24 cellular contexts compared by ENCODE assay signal in the genomic region with DNA sequence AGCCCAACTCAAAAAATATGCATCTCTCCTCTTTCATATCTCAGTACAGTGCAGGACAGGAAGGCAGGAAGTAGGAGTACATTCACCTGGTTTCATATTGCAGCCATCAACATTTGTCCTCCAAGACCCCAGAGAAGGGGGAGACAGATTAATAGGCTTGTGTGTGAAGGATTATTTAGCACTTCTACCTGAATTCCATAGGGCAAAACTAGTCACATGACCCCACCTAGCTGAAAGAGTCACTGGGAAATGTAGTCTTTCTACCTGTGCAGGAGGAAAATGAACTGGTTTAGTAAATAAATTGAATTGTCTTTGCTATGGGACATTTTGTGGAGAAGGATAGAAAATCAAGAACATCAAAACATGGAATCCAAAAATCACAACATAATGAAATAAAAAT. TPM values are rescaled to one million over a fixed set of nuclear protein-coding genes. Genes with fewer than 3 reads are reported as not detected.
DNase-seq lines count a peak whose midpoint lies in the region; ATAC-seq and TF ChIP-seq lines count a peak whose summit lies in the region.
"Had no signal": no experiment of that assay in that cellular context is flagged by ENCODE, and none has a peak within 500 bp of the region (broad histone marks: within the 10 kb centered on the region; RNA-seq: fewer than 3 reads in every experiment).

No MANE protein-coding gene starts in this region.

- TF ChIP-seq POLR2A in HCT116 (IDR thresholded peaks at IDR 0.05; ENCODE audit: borderline replicate concordance, extremely low read depth, insufficient read depth, insufficient read length) (no peak), transverse colon (IDR thresholded peaks at IDR 0.05) (no peak)

- no peak overlapping the region for H3K9ac ChIP-seq in HCT116 (ENCODE audit: low read length)
- H3K9ac ChIP-seq: BLaER1 had no signal

- no TSS peak for BruUV-seq in HCT116 (replicated peaks; lab: Mats Ljungman, UMichigan)

- H3K36me3 ChIP-seq in HCT116 (ENCODE audit: control insufficient read depth in 1 of 2, insufficient read depth in 2 of 2, low read length in 2 of 2): no peaks in the 10 kb centered on the region
- H3K36me3 ChIP-seq in transverse colon: no peaks in the 10 kb centered on the region
- H3K36me3 ChIP-seq: BLaER1, HAP-1 had no signal

- in situ Hi-C loops in transverse colon (cut with MboI; ENCODE audit: low pct_ligation_motif_present in 1 of 4, low pct_unique_long_range_greater_than_20kb in 1 of 4, low sequenced_read_pairs in 3 of 4): no loop called here

- intact Hi-C loops in HCT116 (cut with micrococcal nuclease): no loop called here
- intact Hi-C loops in transverse colon (cut with DNase I; ENCODE audit: low total_unique reads): no loop called here

- H3K27ac ChIP-seq in HCT116 (ENCODE audit: low read depth, low read length) (no peak overlapping the region), RWPE1 (no peak overlapping the region), transverse colon (no peak overlapping the region)
- H3K27ac ChIP-seq: BLaER1 had no signal

- no peaks in the 10 kb centered on the region for H3K9me2 ChIP-seq in HCT116 (ENCODE audit: insufficient read depth)

- H3K9me3 ChIP-seq in HCT116 (ENCODE audit: control insufficient read depth in 1 of 2, insufficient read depth in 1 of 2, low read depth in 1 of 2, low read length in 2 of 2) (no peaks in the 10 kb centered on the region), transverse colon (no peaks in the 10 kb centered on the region)
- H3K9me3 ChIP-seq: BLaER1, HAP-1 had no signal

- no peaks in the 10 kb centered on the region for H4K20me1 ChIP-seq in HCT116 (ENCODE audit: insufficient read depth)
- H4K20me1 ChIP-seq: BLaER1 had no signal

- H3K4me3 ChIP-seq in HCT116 (replicated peaks in 1 of 2; ENCODE audit: low read depth in 1 of 2, low read length in 2 of 2) (no peak overlapping the region), transverse colon (no peak overlapping the region)
- H3K4me3 ChIP-seq: BLaER1, HAP-1 had no signal

- POLR2A ChIA-PET in HCT116 (lab: Charles Lee): interaction anchor here (1.0 kb wide), 1 partner anchor 13 kb away, joined by 5 read pairs; the partner anchor contains the start of gene TRIM33
- POLR2A ChIA-PET in RWPE1 (lab: Yijun Ruan, JAX; ENCODE audit: low non-redundant PET): no interaction called here

- no peak overlapping the region for H3K4me2 ChIP-seq in HCT116 (ENCODE audit: low read length)
- H3K4me2 ChIP-seq: BLaER1 had no signal

- H2AFZ ChIP-seq in HCT116 (ENCODE audit: low read depth, low read length, poor library complexity, severe bottlenecking): peak overlapping the region; percentile 85

- CTCF ChIA-PET in HCT116 (lab: Charles Lee) (no interaction called here), RWPE1 (lab: Yijun Ruan, JAX) (no interaction called here)

- TF ChIP-seq CTCF in HCT116 (IDR thresholded peaks at IDR 0.05 in 2 of 3, conservative IDR thresholded peaks at IDR 0.05 in 1 of 3; ENCODE audit: borderline replicate concordance in 1 of 3, insufficient read depth in 1 of 3, low read depth in 2 of 3, low read length in 2 of 3): no peak
- TF ChIP-seq CTCF in RWPE1 (conservative IDR thresholded peaks at IDR 0.05; ENCODE audit: low read depth): no peak
- no peak for TF ChIP-seq CTCF in transverse colon (IDR thresholded peaks at IDR 0.05)

- ATAC-seq in HCT116: peak; percentile 86
- no peak for ATAC-seq in HG02759 (IDR thresholded peaks at IDR 0.05; ENCODE audit: unreplicated experiment)
- ATAC-seq: left cardiac atrium, natural killer cell, sciatic nerve had no signal

- TF ChIP-seq EP300 in transverse colon (IDR thresholded peaks at IDR 0.05; ENCODE audit: low read depth): no peak

- H3K79me2 ChIP-seq in HCT116 (ENCODE audit: insufficient read depth, low read length): no peaks in the 10 kb centered on the region

- TF ChIP-seq RAD21 in HCT116 (IDR thresholded peaks at IDR 0.05; ENCODE audit: low read depth): no peak

- no peaks in the 10 kb centered on the region for H3K4me1 ChIP-seq in HCT116 (ENCODE audit: control insufficient read depth in 1 of 2, insufficient read depth in 2 of 2, low read length in 2 of 2)
- no peaks in the 10 kb centered on the region for H3K4me1 ChIP-seq in transverse colon
- H3K4me1 ChIP-seq: BLaER1, HAP-1 had no signal

- no peaks in the 10 kb centered on the region for H3K27me3 ChIP-seq in HCT116 (ENCODE audit: insufficient read depth, low read length)
- no peaks in the 10 kb centered on the region for H3K27me3 ChIP-seq in transverse colon
- H3K27me3 ChIP-seq: BLaER1 had no signal

- DNase-seq in NCI-H510A treated with DMSO at 0.1 percent for 48 hours (lab: John Stamatoyannopoulos, UW) (peak; percentile 4), NCI-H510A (lab: John Stamatoyannopoulos, UW) (no peak), HCT116 (ENCODE audit: low read depth, low spot score) (peak; percentile 16), RWPE1 (ENCODE audit: low spot score) (peak; percentile 13), left kidney (ENCODE audit: low read depth, low spot score) (peak; percentile 80), cerebellar cortex (ENCODE audit: low spot score) (no peak), transverse colon (no peak)
- DNase-seq: activated naive CD4-positive, alpha-beta T cell treated with anti-CD3 and anti-CD28 coated beads, Interleukin-2, amount 10 ng/mL, durations not matched to agents 7 days and 5 days; activated T-cell treated with anti-CD3 and anti-CD28 coated beads, Interleukin-2, amount 50 U/mL, for 48 hours; amygdala; Calu3; Karpas-422; left cardiac atrium; natural killer cell; NCI-H1930; NCI-H446 treated with DMSO at 0.1 percent for 48 hours; posterior cingulate gyrus; stimulated activated CD4-positive, alpha-beta T cell treated with anti-CD3 and anti-CD28 coated beads, Interleukin-15, amount 100 ng/mL, for 24 hours; stimulated activated CD8-positive, alpha-beta memory T cell treated with anti-CD3 and anti-CD28 coated beads, Interleukin-4, amount 100 ng/mL, for 48 hours; T-cell had no signal

- RAD21 ChIA-PET in HCT116 (lab: Charles Lee; ENCODE audit: low non-redundant PET in 1 of 2, low total read pairs in 2 of 2, uncharacterized antibody in 2 of 2, unreplicated experiment in 2 of 2): no interaction called here

TF ChIP-seq in HCT116, 20 proteins besides CTCF, POLR2A, EP300 and RAD21 (continues in another document):
- TF ChIP-seq REST (IDR thresholded peaks at IDR 0.05; ENCODE audit: low read depth) (no peak), SIN3A (IDR thresholded peaks at IDR 0.05; ENCODE audit: low read depth) (no peak), ELF1 (IDR thresholded peaks at IDR 0.05; ENCODE audit: borderline replicate concordance, low read depth) (no peak), YY1 (IDR thresholded peaks at IDR 0.05; ENCODE audit: extremely low read depth, insufficient replicate concordance, low read depth, low read length) (no peak), FOSL1 (IDR thresholded peaks at IDR 0.05; ENCODE audit: low read depth) (no peak), EGR1 (IDR thresholded peaks at IDR 0.05; ENCODE audit: low read depth) (no peak), MAX (IDR thresholded peaks at IDR 0.05) (no peak), EZH2 (IDR thresholded peaks at IDR 0.05) (no peak), EZH2phosphoT487 (IDR thresholded peaks at IDR 0.05; ENCODE audit: borderline replicate concordance) (no peak), CBX3 (IDR thresholded peaks at IDR 0.05; ENCODE audit: low read depth) (no peak)
- TF ChIP-seq, protein P1, sequence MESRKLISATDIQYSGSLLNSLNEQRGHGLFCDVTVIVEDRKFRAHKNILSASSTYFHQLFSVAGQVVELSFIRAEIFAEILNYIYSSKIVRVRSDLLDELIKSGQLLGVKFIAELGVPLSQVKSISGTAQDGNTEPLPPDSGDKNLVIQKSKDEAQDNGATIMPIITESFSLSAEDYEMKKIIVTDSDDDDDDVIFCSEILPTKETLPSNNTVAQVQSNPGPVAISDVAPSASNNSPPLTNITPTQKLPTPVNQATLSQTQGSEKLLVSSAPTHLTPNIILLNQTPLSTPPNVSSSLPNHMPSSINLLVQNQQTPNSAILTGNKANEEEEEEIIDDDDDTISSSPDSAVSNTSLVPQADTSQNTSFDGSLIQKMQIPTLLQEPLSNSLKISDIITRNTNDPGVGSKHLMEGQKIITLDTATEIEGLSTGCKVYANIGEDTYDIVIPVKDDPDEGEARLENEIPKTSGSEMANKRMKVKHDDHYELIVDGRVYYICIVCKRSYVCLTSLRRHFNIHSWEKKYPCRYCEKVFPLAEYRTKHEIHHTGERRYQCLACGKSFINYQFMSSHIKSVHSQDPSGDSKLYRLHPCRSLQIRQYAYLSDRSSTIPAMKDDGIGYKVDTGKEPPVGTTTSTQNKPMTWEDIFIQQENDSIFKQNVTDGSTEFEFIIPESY (IDR thresholded peaks at IDR 0.05; ENCODE audit: extremely low read depth, insufficient replicate concordance, low read length): no peak

RNA-seq across cellular contexts. Expression of gene TRIM33, which starts 13.9 kb away (rescaled TPM):
- 41.2 TPM for total RNA-seq in HCT116 (2021; ENCODE audit: unreplicated experiment)
- polyA plus RNA-seq in HCT116 (2012): 19.7 and 20.4 TPM in 2 replicates
- 10 to 100 TPM; 35.4 to 53.7 (median 44.1) TPM for total RNA-seq in transverse colon

RNA-seq across cellular contexts. Expression of gene BCAS2, which starts 56.5 kb away (rescaled TPM):
- total RNA-seq in HCT116 (2021; ENCODE audit: unreplicated experiment) (45.2 TPM), transverse colon (10 to 100 TPM; 22.4 to 26.5 (median 24.5) TPM)
- 23.7 and 30.2 TPM in 2 replicates for polyA plus RNA-seq in HCT116 (2012)

Comparison
In these comparisons a context has a peak if more than half of its experiments do, and no peak if none do; other contexts are left out.
1. DNase-seq: peak in NCI-H510A treated with DMSO at 0.1 percent for 48 hours (single experiment), HCT116 (single experiment), RWPE1 (single experiment) and left kidney (single experiment); none in NCI-H510A (single experiment), cerebellar cortex (single experiment) and transverse colon (single experiment).